9 cellular contexts compared by ENCODE assay signal in genomic region chr22:26674211-26675190, GRCh38. TPM values are rescaled to one million over a fixed set of nuclear protein-coding genes. Genes with fewer than 3 reads are reported as not detected.
A peak's percentile ranks its signal among the peaks of the same experiment; 100 is the strongest.
DNase-seq lines count a peak whose midpoint lies in the region; ATAC-seq and TF ChIP-seq lines count a peak whose summit lies in the region.
"Had no signal": no experiment of that assay in that cellular context is flagged by ENCODE, and none has a peak within 500 bp of the region (broad histone marks: within the 10 kb centered on the region; RNA-seq: fewer than 3 reads in every experiment).

No MANE protein-coding gene starts in this region.

- 0 out of 2 replicates have a peak overlapping the region, but pooled peaks have one; percentile 100 for H3K27ac ChIP-seq in GM23338 (ENCODE audit: low read depth)

- intact Hi-C loops in activated T-helper 1 cell treated with anti-CD3 and anti-CD28 coated beads, Interleukin-12 subunit alpha, Interleukin-12 subunit beta, Interleukin-2, Interleukin-4 antibody, amounts not matched to agents 30 ng/mL and 10 ng/mL and 1 ng/mL, durations not matched to agents 14 hours and 24 hours and 36 hours (cut with micrococcal nuclease): loop anchor here (10.0 kb wide), 1 partner anchor 380 kb away; no protein-coding TSS in a partner anchor

- no peaks in the 10 kb centered on the region for H3K9me3 ChIP-seq in BE2C

- H3K27ac Mint-ChIP-seq in GM23338: peak overlapping the region; percentile 91; the same call in 1 of the 2 replicates
- H3K27ac Mint-ChIP-seq in activated T-helper 1 cell treated with anti-CD3 and anti-CD28 coated beads, Interleukin-12 subunit alpha, Interleukin-12 subunit beta, Interleukin-2, Interleukin-4 antibody, amounts not matched to agents 30 ng/mL and 10 ng/mL and 1 ng/mL, durations not matched to agents 14 hours and 24 hours and 36 hours: peak overlapping the region; percentile 98
- peak overlapping the region; percentile 99 for H3K27ac Mint-ChIP-seq in memory B cell

- H3K27me3 Mint-ChIP-seq in GM23338 (ENCODE audit: insufficient read depth, low read depth, poor library complexity): peaks cover 19% of the 10 kb centered on the region
- no peaks in the 10 kb centered on the region for H3K27me3 Mint-ChIP-seq in activated T-helper 1 cell treated with anti-CD3 and anti-CD28 coated beads, Interleukin-12 subunit alpha, Interleukin-12 subunit beta, Interleukin-2, Interleukin-4 antibody, amounts not matched to agents 30 ng/mL and 10 ng/mL and 1 ng/mL, durations not matched to agents 14 hours and 24 hours and 36 hours (ENCODE audit: insufficient read depth)
- no peaks in the 10 kb centered on the region for H3K27me3 Mint-ChIP-seq in memory B cell

- H3K4me1 ChIP-seq in GM23338 (ENCODE audit: insufficient read depth): peaks cover 34% of the 10 kb centered on the region
- peaks cover 4% of the 10 kb centered on the region for H3K4me1 ChIP-seq in BE2C

- H3K27me3 ChIP-seq in GM23338 (ENCODE audit: insufficient read depth) (no peaks in the 10 kb centered on the region), BE2C (no peaks in the 10 kb centered on the region)

- TF ChIP-seq CTCF in GM23338 (conservative IDR thresholded peaks at IDR 0.05; ENCODE audit: low read depth in 2 of 2) (no peak), BE2C (IDR thresholded peaks at IDR 0.05; ENCODE audit: low read depth, low read length) (no peak)

- DNase-seq in AML-193 (lab: John Stamatoyannopoulos, UW) (peak; percentile 46 to 49), GM23338 (ENCODE audit: low spot score) (no peak), memory B cell (ENCODE audit: low spot score in 2 of 2) (no peak), NCI-H187 (lab: John Stamatoyannopoulos, UW) (no peak), COR-L47 (lab: John Stamatoyannopoulos, UW) (no peak), BE2C (no peak), HCEC 1CT (no peak)
- peak; percentile 9 for DNase-seq in activated T-helper 1 cell treated with anti-CD3 and anti-CD28 coated beads, Interleukin-12 subunit alpha, Interleukin-12 subunit beta, Interleukin-2, Interleukin-4 antibody, amounts not matched to agents 30 ng/mL and 10 ng/mL and 1 ng/mL, durations not matched to agents 14 hours and 24 hours and 36 hours (ENCODE audit: low spot score)

- H3K4me3 Mint-ChIP-seq in GM23338 (peak overlapping the region; percentile 89), memory B cell (peak overlapping the region; percentile 97)
- H3K4me3 Mint-ChIP-seq in activated T-helper 1 cell treated with anti-CD3 and anti-CD28 coated beads, Interleukin-12 subunit alpha, Interleukin-12 subunit beta, Interleukin-2, Interleukin-4 antibody, amounts not matched to agents 30 ng/mL and 10 ng/mL and 1 ng/mL, durations not matched to agents 14 hours and 24 hours and 36 hours: peak overlapping the region; percentile 95

- H3K9me2 ChIP-seq in GM23338 (ENCODE audit: insufficient read depth): no peaks in the 10 kb centered on the region

- H3K36me3 ChIP-seq in GM23338 (ENCODE audit: insufficient read depth) (0 out of 2 replicates have a peak, but pooled peaks cover under 1% of the 10 kb centered on the region), BE2C (no peaks in the 10 kb centered on the region)

- peaks cover 13% of the 10 kb centered on the region; the same call in 1 of the 2 replicates for H3K79me2 ChIP-seq in GM23338 (replicated peaks; ENCODE audit: insufficient read depth)

- H3K36me3 Mint-ChIP-seq in GM23338 (ENCODE audit: low read depth) (peaks cover 21% of the 10 kb centered on the region), memory B cell (peaks cover 4% of the 10 kb centered on the region)
- H3K36me3 Mint-ChIP-seq in activated T-helper 1 cell treated with anti-CD3 and anti-CD28 coated beads, Interleukin-12 subunit alpha, Interleukin-12 subunit beta, Interleukin-2, Interleukin-4 antibody, amounts not matched to agents 30 ng/mL and 10 ng/mL and 1 ng/mL, durations not matched to agents 14 hours and 24 hours and 36 hours (ENCODE audit: low read depth): peaks cover 29% of the 10 kb centered on the region

- H3F3A ChIP-seq in GM23338 (replicated peaks; ENCODE audit: low read depth): peaks cover 60% of the 10 kb centered on the region

- peak overlapping the region; percentile 100 for H3K4me2 ChIP-seq in GM23338

- 0 out of 2 replicates have a peak, but pooled peaks cover 2% of the 10 kb centered on the region for H4K20me1 ChIP-seq in GM23338 (replicated peaks; ENCODE audit: insufficient read depth)

- H3K9me3 Mint-ChIP-seq in GM23338 (no peaks in the 10 kb centered on the region; the same call in 2 of the 3 replicates), memory B cell (no peaks in the 10 kb centered on the region)
- H3K9me3 Mint-ChIP-seq in activated T-helper 1 cell treated with anti-CD3 and anti-CD28 coated beads, Interleukin-12 subunit alpha, Interleukin-12 subunit beta, Interleukin-2, Interleukin-4 antibody, amounts not matched to agents 30 ng/mL and 10 ng/mL and 1 ng/mL, durations not matched to agents 14 hours and 24 hours and 36 hours: no peaks in the 10 kb centered on the region

- ATAC-seq in GM23338: no peak
- no peak for ATAC-seq in memory B cell (ENCODE audit: low read depth)

- H3K4me3 ChIP-seq in GM23338 (peak overlapping the region; percentile 96; the same call in 1 of the 2 replicates), BE2C (ENCODE audit: low read depth, low read length) (no peak overlapping the region; the same call in 1 of the 2 replicates)

- no peak overlapping the region for H2AFZ ChIP-seq in GM23338

- H3K4me1 Mint-ChIP-seq in GM23338 (peaks cover 63% of the 10 kb centered on the region), memory B cell (peaks cover 69% of the 10 kb centered on the region)
- peaks cover 77% of the 10 kb centered on the region for H3K4me1 Mint-ChIP-seq in activated T-helper 1 cell treated with anti-CD3 and anti-CD28 coated beads, Interleukin-12 subunit alpha, Interleukin-12 subunit beta, Interleukin-2, Interleukin-4 antibody, amounts not matched to agents 30 ng/mL and 10 ng/mL and 1 ng/mL, durations not matched to agents 14 hours and 24 hours and 36 hours (ENCODE audit: low read depth)

TF ChIP-seq in GM23338, 12 proteins besides CTCF, POLR2A, EP300 and RAD21 (continues in another document):
- no peak for TF ChIP-seq ETS1 (IDR thresholded peaks at IDR 0.05)
- no peak for TF ChIP-seq STAT1 (IDR thresholded peaks at IDR 0.05; ENCODE audit: unreplicated experiment)
- no peak for TF ChIP-seq NANOG (IDR thresholded peaks at IDR 0.05; ENCODE audit: borderline replicate concordance)
- no peak for TF ChIP-seq REST (IDR thresholded peaks at IDR 0.05; ENCODE audit: unreplicated experiment)
- TF ChIP-seq JUNB (IDR thresholded peaks at IDR 0.05; ENCODE audit: unreplicated experiment): no peak
- no peak for TF ChIP-seq EZH2 (IDR thresholded peaks at IDR 0.05; ENCODE audit: low read depth, unreplicated experiment)

RNA-seq across cellular contexts. Expression of gene MIAT, which starts 17.1 kb away (rescaled TPM):
- total RNA-seq in GM23338 (2014; rRNA removed; shearing (Covaris generic)): 51.4 and 63.6 TPM in 2 replicates
- polyA plus RNA-seq in GM23338 (2016; fragmentation: Nextera tagmentation; extraction: Ambion mirVana): 8.2 and 10.0 TPM in 2 replicates
- total RNA-seq in activated T-helper 1 cell treated with anti-CD3 and anti-CD28 coated beads, Interleukin-12 subunit alpha, Interleukin-12 subunit beta, Interleukin-2, Interleukin-4 antibody, amounts not matched to agents 30 ng/mL and 10 ng/mL and 1 ng/mL, durations not matched to agents 14 hours and 24 hours and 36 hours: 37.9 and 39.8 TPM in 2 replicates
- polyA plus RNA-seq in BE2C (2012; ENCODE audit: insufficient read depth, insufficient read length, low read depth): 6.1 TPM

RNA-seq across cellular contexts. Expression of gene CRYBA4, which starts 52.7 kb away (rescaled TPM):
- 1.7 TPM in 1 of 2 replicates, not detected in the other for total RNA-seq in GM23338 (2014; rRNA removed; shearing (Covaris generic))
- 1.2 and 1.5 TPM in 2 replicates for polyA plus RNA-seq in GM23338 (2016; fragmentation: Nextera tagmentation; extraction: Ambion mirVana)
- not detected in 2 replicates for total RNA-seq in activated T-helper 1 cell treated with anti-CD3 and anti-CD28 coated beads, Interleukin-12 subunit alpha, Interleukin-12 subunit beta, Interleukin-2, Interleukin-4 antibody, amounts not matched to agents 30 ng/mL and 10 ng/mL and 1 ng/mL, durations not matched to agents 14 hours and 24 hours and 36 hours
- 1.7 TPM for polyA plus RNA-seq in BE2C (2012; ENCODE audit: insufficient read depth, insufficient read length, low read depth)
- total RNA-seq: left colon had no signal

RNA-seq across cellular contexts. Expression of gene CRYBB1, which starts 56.7 kb away (rescaled TPM):
- total RNA-seq in GM23338 (2014; rRNA removed; shearing (Covaris generic)): 1.6 and 2.4 TPM in 2 replicates
- polyA plus RNA-seq in GM23338 (2016; fragmentation: Nextera tagmentation; extraction: Ambion mirVana): 3.0 and 3.7 TPM in 2 replicates
- not detected in 2 replicates for total RNA-seq in activated T-helper 1 cell treated with anti-CD3 and anti-CD28 coated beads, Interleukin-12 subunit alpha, Interleukin-12 subunit beta, Interleukin-2, Interleukin-4 antibody, amounts not matched to agents 30 ng/mL and 10 ng/mL and 1 ng/mL, durations not matched to agents 14 hours and 24 hours and 36 hours
- polyA plus RNA-seq in BE2C (2012; ENCODE audit: insufficient read depth, insufficient read length, low read depth): 0.71 TPM

Comparison
In these comparisons a context has a peak if more than half of its experiments do, and no peak if none do; other contexts are left out.
1. DNase-seq: peak in AML-193 (2 of 2) and activated T-helper 1 cell treated with anti-CD3 and anti-CD28 coated beads, Interleukin-12 subunit alpha, Interleukin-12 subunit beta, Interleukin-2, Interleukin-4 antibody, amounts not matched to agents 30 ng/mL and 10 ng/mL and 1 ng/mL, durations not matched to agents 14 hours and 24 hours and 36 hours (single experiment); none in GM23338 (single experiment), memory B cell (0 of 2), NCI-H187 (0 of 2), COR-L47 (single experiment), BE2C (single experiment) and HCEC 1CT (single experiment).
2. Peak in every context shown above with its lines, with median percentiles within 50 percentile points of each other: H3K27ac Mint-ChIP-seq and H3K4me3 Mint-ChIP-seq.